Comparison of ENCODE assay signal across 10 cellular contexts in the genomic region with DNA sequence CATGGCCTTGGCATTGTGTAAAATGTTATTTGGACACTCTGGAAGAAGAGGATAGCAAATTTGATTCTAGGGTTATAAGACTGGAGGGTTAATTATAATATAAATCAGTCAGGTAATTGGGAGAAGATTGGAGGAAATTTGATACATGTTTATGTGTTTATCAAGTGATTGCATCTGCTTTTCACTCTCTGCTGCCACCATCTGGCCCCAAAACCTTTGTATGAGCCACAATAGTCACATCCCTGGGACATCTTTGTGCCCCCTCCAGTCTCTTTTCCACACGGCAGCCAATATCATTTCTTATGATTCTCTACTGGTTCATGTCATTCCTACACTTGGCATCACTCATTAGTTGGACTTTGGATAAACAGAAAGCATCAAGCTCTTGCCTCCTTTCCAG.
A peak's percentile ranks its signal among the peaks of the same experiment; 100 is the strongest.
DNase-seq lines count a peak whose midpoint lies in the region; ATAC-seq and TF ChIP-seq lines count a peak whose summit lies in the region.
"Had no signal": no experiment of that assay in that cellular context is flagged by ENCODE, and none has a peak within 500 bp of the region (broad histone marks: within the 10 kb centered on the region; RNA-seq: fewer than 3 reads in every experiment).

No MANE protein-coding gene starts in this region.

- no peaks in the 10 kb centered on the region for H3K27me3 Mint-ChIP-seq in nephron (ENCODE audit: low read depth)

- intact Hi-C loops in gastrocnemius medialis (cut with DNase I; ENCODE audit: low total_unique reads) = no loop called here

- H3K9me3 ChIP-seq in gastrocnemius medialis = no peaks in the 10 kb centered on the region
- H3K9me3 ChIP-seq: neutrophil, SJCRH30 had no signal

- H3K4me1 Mint-ChIP-seq in nephron = peaks cover 4% of the 10 kb centered on the region

- H3K4me3 ChIP-seq in GM12864 (ENCODE audit: low read depth, low read length) = no peak overlapping the region
- H3K4me3 ChIP-seq in gastrocnemius medialis = no peak overlapping the region
- H3K4me3 ChIP-seq: SJCRH30 had no signal

- no peak for TF ChIP-seq POLR2A in gastrocnemius medialis (IDR thresholded peaks at IDR 0.05)

- no peak overlapping the region for H3K4me3 Mint-ChIP-seq in nephron

- peak; percentile 47 for TF ChIP-seq CTCF in GM12864 (IDR thresholded peaks at IDR 0.05; ENCODE audit: low read depth, low read length, missing control alignments)
- peak; percentile 29 to 41 (median 36) for TF ChIP-seq CTCF in nephron (IDR thresholded peaks at IDR 0.05; ENCODE audit: unreplicated experiment in 3 of 3)
- TF ChIP-seq CTCF in gastrocnemius medialis (IDR thresholded peaks at IDR 0.05 in 4 of 5, conservative IDR thresholded peaks at IDR 0.05 in 1 of 5) = no peak

- no peaks in the 10 kb centered on the region for H3K9me3 Mint-ChIP-seq in nephron

- ATAC-seq in gastrocnemius medialis = no peak

- no peaks in the 10 kb centered on the region for H3K4me1 ChIP-seq in gastrocnemius medialis
- H3K4me1 ChIP-seq: SJCRH30 had no signal

- in situ Hi-C loops in gastrocnemius medialis (cut with MboI; ENCODE audit: low sequenced_read_pairs in 4 of 4) = no loop called here

- H3K36me3 ChIP-seq in gastrocnemius medialis = no peaks in the 10 kb centered on the region
- H3K36me3 ChIP-seq: neutrophil, SJCRH30 had no signal

- no peaks in the 10 kb centered on the region for H3K36me3 Mint-ChIP-seq in nephron (ENCODE audit: low read depth)

- no peak overlapping the region for H3K27ac ChIP-seq in gastrocnemius medialis
- H3K27ac ChIP-seq: neutrophil, SJCRH30 had no signal

- H3K27me3 ChIP-seq in gastrocnemius medialis = no peaks in the 10 kb centered on the region
- H3K27me3 ChIP-seq: neutrophil, SJCRH30 had no signal

- H3K27ac Mint-ChIP-seq in nephron = no peak overlapping the region

- no peak for DNase-seq in GM12864 (ENCODE audit: low read depth)
- DNase-seq in NCI-H446 treated with DMSO at 0.1 percent for 48 hours (lab: John Stamatoyannopoulos, UW) = peak; percentile 61
- peak; percentile 17 for DNase-seq in activated naive CD4-positive, alpha-beta T cell treated with anti-CD3 and anti-CD28 coated beads, Interleukin-2, amount 50 U/mL, for 16 hours
- DNase-seq in NCI-H510A treated with DMSO at 0.1 percent for 48 hours (lab: John Stamatoyannopoulos, UW) = no peak
- no peak for DNase-seq in NCI-H2107 (lab: John Stamatoyannopoulos, UW)
- DNase-seq in gastrocnemius medialis = no peak
- DNase-seq in T-helper 1 cell = no peak
- DNase-seq: SJCRH30 had no signal

Comparison
In these comparisons a context has a peak if more than half of its experiments do, and no peak if none do; other contexts are left out.
1. DNase-seq: peak in NCI-H446 treated with DMSO at 0.1 percent for 48 hours (single experiment) and activated naive CD4-positive, alpha-beta T cell treated with anti-CD3 and anti-CD28 coated beads, Interleukin-2, amount 50 U/mL, for 16 hours (single experiment); none in GM12864 (single experiment), NCI-H510A treated with DMSO at 0.1 percent for 48 hours (single experiment), NCI-H2107 (single experiment), gastrocnemius medialis (0 of 2) and T-helper 1 cell (0 of 5).
2. CTCF ChIP-seq: peak in GM12864 (single experiment) and nephron (3 of 3); none in gastrocnemius medialis (0 of 5).